In the genomic region with DNA sequence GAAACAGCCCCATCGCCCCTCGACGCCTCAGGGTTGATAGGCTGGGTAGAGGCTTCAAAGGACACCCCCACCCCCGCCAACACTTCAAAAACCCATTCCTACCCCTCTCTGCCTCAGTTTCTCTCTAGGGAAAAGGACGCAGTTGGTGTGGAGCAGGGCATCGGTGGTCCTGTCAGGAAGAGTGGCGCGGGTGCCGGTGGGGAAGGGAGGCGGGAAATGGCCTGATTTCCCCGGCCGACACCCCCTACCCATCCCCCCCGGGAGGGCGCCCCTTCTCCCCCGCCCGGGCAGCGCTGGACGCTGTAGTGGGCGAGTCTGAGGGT, we compare ENCODE assay signal across 8 cellular contexts. TPM values are rescaled to one million over a fixed set of nuclear protein-coding genes. Genes with fewer than 3 reads are reported as not detected.
A peak's percentile ranks its signal among the peaks of the same experiment; 100 is the strongest.
DNase-seq lines count a peak whose midpoint lies in the region; ATAC-seq and TF ChIP-seq lines count a peak whose summit lies in the region.

No MANE protein-coding gene starts in this region.

- peaks cover 19% of the 10 kb centered on the region for H3K4me1 Mint-ChIP-seq in Caco-2 (ENCODE audit: low read depth, unreplicated experiment)

- BruUV-seq in Caco-2 (replicated peaks; lab: Mats Ljungman, UMichigan), result TSS peak; percentile 25

- H3K9me3 ChIP-seq in Caco-2, result no peaks in the 10 kb centered on the region
- H3K9me3 ChIP-seq in mesenchymal stem cell (ENCODE audit: control insufficient read depth, low read length), result peaks cover 19% of the 10 kb centered on the region

- peak overlapping the region; percentile 98 for H3K4me2 ChIP-seq in mesenchymal stem cell (ENCODE audit: low read length, poor library complexity, severe bottlenecking)

- H3K27me3 ChIP-seq in Caco-2 (replicated peaks; ENCODE audit: control insufficient read depth, insufficient read depth, low read length) (no peaks in the 10 kb centered on the region), mesenchymal stem cell (ENCODE audit: control insufficient read depth in 1 of 2, insufficient read depth in 1 of 2, low read length in 2 of 2) (no peaks in the 10 kb centered on the region)

- peak; percentile 2 for ATAC-seq in HG02884 (IDR thresholded peaks at IDR 0.05; ENCODE audit: unreplicated experiment)
- no peak for ATAC-seq in HG03565 (IDR thresholded peaks at IDR 0.05; ENCODE audit: unreplicated experiment)

- peak overlapping the region; percentile 69 for H2BK120ac ChIP-seq in mesenchymal stem cell (ENCODE audit: low read depth, low read length)

- H3K36me3 Mint-ChIP-seq in Caco-2 (ENCODE audit: insufficient read depth, unreplicated experiment), result peaks cover 24% of the 10 kb centered on the region

- WGBS in mesenchymal stem cell, result no CpG with 5 or more reads among the region's 19 CpGs

- peak overlapping the region; percentile 74 for H3K27ac ChIP-seq in mesenchymal stem cell (ENCODE audit: low read length, poor library complexity, severe bottlenecking)

- peak overlapping the region; percentile 98 for H3K4me3 Mint-ChIP-seq in Caco-2 (ENCODE audit: unreplicated experiment)

- no peaks in the 10 kb centered on the region for H3K9me3 Mint-ChIP-seq in Caco-2 (ENCODE audit: unreplicated experiment)

- peak overlapping the region; percentile 97 for H3K27ac Mint-ChIP-seq in Caco-2 (ENCODE audit: unreplicated experiment)

- no peaks in the 10 kb centered on the region for H3K27me3 Mint-ChIP-seq in Caco-2 (ENCODE audit: insufficient read depth, unreplicated experiment)

- in situ Hi-C loops in astrocyte of the cerebellum (cut with HindIII; ENCODE audit: low sequenced_read_pairs), result no loop called here

- no peak overlapping the region for H2BK15ac ChIP-seq in mesenchymal stem cell (ENCODE audit: low read depth, poor library complexity, severe bottlenecking)

- H3K18ac ChIP-seq in mesenchymal stem cell (ENCODE audit: low read depth in 1 of 2, low read length in 2 of 2), result peak overlapping the region; percentile 99

- CTCF ChIA-PET in Caco-2 (lab: Charles Lee), result interaction anchor here (1.0 to 2.9 kb wide), 5 partner anchors 17 to 84 kb away, joined by 4 to 24 read pairs (median 4); a partner anchor contains a TSS

- H3K4me3 ChIP-seq in Caco-2 (ENCODE audit: low read depth, low read length) (peak overlapping the region; percentile 96), astrocyte of the cerebellum (ENCODE audit: low read depth, low read length) (peak overlapping the region; percentile 75), mesenchymal stem cell (ENCODE audit: insufficient read depth in 1 of 2, low read depth in 1 of 2, low read length in 2 of 2) (peak overlapping the region; percentile 73 to 85)

- no peak for DNase-seq in Caco-2
- DNase-seq in astrocyte of the cerebellum (ENCODE audit: low read depth), result no peak
- DNase-seq in mesenchymal stem cell, result no peak
- no peak for DNase-seq in NCI-H2081 (lab: John Stamatoyannopoulos, UW)
- DNase-seq in stimulated activated CD8-positive, alpha-beta memory T cell treated with anti-CD3 and anti-CD28 coated beads, Interleukin-4, amount 100 ng/mL, for 48 hours, result no peak
- no peak for DNase-seq in NCI-H1930 (lab: John Stamatoyannopoulos, UW)

- H3K23ac ChIP-seq in mesenchymal stem cell (ENCODE audit: low read length in 2 of 2), result peak overlapping the region; percentile 3 to 46

- peaks cover 1% of the 10 kb centered on the region; the same call in 1 of the 2 replicates for H3K36me3 ChIP-seq in Caco-2 (ENCODE audit: control insufficient read depth, insufficient read depth, low read length)
- peaks cover 7 to 36% of the 10 kb centered on the region in 2 experiments for H3K36me3 ChIP-seq in mesenchymal stem cell (ENCODE audit: control insufficient read depth in 1 of 2, insufficient read depth in 2 of 2, low read depth in 1 of 2, low read length in 2 of 2)

- no peak overlapping the region for H2AK5ac ChIP-seq in mesenchymal stem cell (ENCODE audit: low read length, severe bottlenecking)

- H3K9ac ChIP-seq in mesenchymal stem cell (ENCODE audit: low read length), result peak overlapping the region; percentile 96

- H3K14ac ChIP-seq in mesenchymal stem cell (ENCODE audit: low read length in 2 of 2), result peak overlapping the region in 1 of 2 experiments; percentile 95

- intact Hi-C loops in Caco-2 (cut with micrococcal nuclease; ENCODE audit: unreplicated experiment), result loop anchor here (1.0 kb wide), 2 partner anchors 20 to 196 kb away; a partner anchor contains a TSS

- H3K79me1 ChIP-seq in mesenchymal stem cell (replicated peaks; ENCODE audit: low read length, poor library complexity, severe bottlenecking), result peaks cover 25% of the 10 kb centered on the region

- POLR2A ChIA-PET in Caco-2 (lab: Charles Lee), result interaction anchor here (0.6 to 2.1 kb wide), 14 partner anchors 9 to 196 kb away, joined by 3 to 20 read pairs (median 6); a partner anchor contains a TSS

- peak overlapping the region; percentile 2 for H2BK5ac ChIP-seq in mesenchymal stem cell (ENCODE audit: low read depth, low read length, poor library complexity, severe bottlenecking)

- H3K4me1 ChIP-seq in Caco-2, result peaks cover 16% of the 10 kb centered on the region
- H3K4me1 ChIP-seq in mesenchymal stem cell (ENCODE audit: control insufficient read depth, insufficient read depth, low read depth, low read length), result peaks cover 7% of the 10 kb centered on the region

- TF ChIP-seq CTCF in Caco-2 (IDR thresholded peaks at IDR 0.05; ENCODE audit: insufficient read depth in 1 of 2, low read depth in 1 of 2, low read length in 1 of 2, severe bottlenecking in 1 of 2, unreplicated experiment in 1 of 2), result no peak
- TF ChIP-seq CTCF in astrocyte of the cerebellum (IDR thresholded peaks at IDR 0.05; ENCODE audit: low read depth, low read length, missing control alignments), result no peak

- no peak overlapping the region for H2AFZ ChIP-seq in mesenchymal stem cell (ENCODE audit: low read depth, low read length)

- H2BK12ac ChIP-seq in mesenchymal stem cell (ENCODE audit: low read length in 2 of 2), result peak overlapping the region; percentile 7 to 59

- peak overlapping the region; percentile 89 for H4K8ac ChIP-seq in mesenchymal stem cell (ENCODE audit: low read length)

- peak overlapping the region; percentile 12 for H4K91ac ChIP-seq in mesenchymal stem cell (ENCODE audit: low read length)

- H3K4ac ChIP-seq in mesenchymal stem cell (ENCODE audit: low read depth in 1 of 2, low read length in 2 of 2), result peak overlapping the region; percentile 93 to 98

RNA-seq across cellular contexts. Expression of a gene that starts 0.4 kb away (rescaled TPM):
- 24.6 and 27.5 TPM in 2 replicates for total RNA-seq in Caco-2 (2022)
- 63.0 TPM for polyA plus RNA-seq in mesenchymal stem cell (2013, experiment 1 of 2)
- 60.9 TPM for polyA plus RNA-seq in mesenchymal stem cell (2013, experiment 2 of 2)

RNA-seq across cellular contexts. Expression of a gene that starts 21.9 kb away (rescaled TPM):
- 13.9 and 14.7 TPM in 2 replicates for total RNA-seq in Caco-2 (2022)
- polyA plus RNA-seq in mesenchymal stem cell (2013, experiment 1 of 2), result 30.8 TPM
- polyA plus RNA-seq in mesenchymal stem cell (2013, experiment 2 of 2), result 29.9 TPM

RNA-seq across cellular contexts. Expression of a gene that starts 33.3 kb away (rescaled TPM):
- 113 and 132 TPM in 2 replicates for total RNA-seq in Caco-2 (2022)
- polyA plus RNA-seq in mesenchymal stem cell (2013, experiment 1 of 2), result 52.7 TPM
- polyA plus RNA-seq in mesenchymal stem cell (2013, experiment 2 of 2), result 53.4 TPM

RNA-seq across cellular contexts. Expression of a gene that starts 49.9 kb away (rescaled TPM):
- total RNA-seq in Caco-2 (2022), result 34.4 and 37.2 TPM in 2 replicates
- polyA plus RNA-seq in mesenchymal stem cell (2013, experiment 1 of 2), result 21.9 TPM
- 21.3 TPM for polyA plus RNA-seq in mesenchymal stem cell (2013, experiment 2 of 2)

RNA-seq across cellular contexts. Expression of a gene that starts 56.7 kb away (rescaled TPM):
- total RNA-seq in Caco-2 (2022), result 10.3 and 11.5 TPM in 2 replicates
- polyA plus RNA-seq in mesenchymal stem cell (2013, experiment 1 of 2), result 15.2 TPM
- 14.8 TPM for polyA plus RNA-seq in mesenchymal stem cell (2013, experiment 2 of 2)
